ENCODE assay signal across 9 cellular contexts in the genomic region with DNA sequence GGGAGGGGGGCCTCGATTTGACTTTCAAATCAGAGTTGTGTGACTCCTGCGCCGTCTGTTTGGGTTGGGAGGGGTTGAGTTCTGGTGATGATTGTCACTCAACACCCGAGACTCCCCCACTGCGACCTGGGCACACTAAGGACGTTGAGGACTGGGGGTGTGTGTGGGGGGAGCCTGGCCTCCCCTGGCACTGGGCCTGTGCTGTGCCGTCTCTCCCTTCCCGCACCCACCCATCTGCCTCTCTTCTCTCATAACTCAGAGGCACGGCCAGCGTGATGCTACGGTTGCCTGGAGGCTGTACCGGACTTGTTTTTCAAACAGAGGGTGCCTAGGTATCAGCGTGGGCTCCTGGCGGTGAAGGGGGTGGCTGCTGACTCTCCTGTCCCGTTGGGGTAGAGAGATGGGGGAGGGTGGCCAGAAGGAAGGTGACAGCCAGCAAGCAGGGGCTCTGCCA. TPM values are rescaled to one million over a fixed set of nuclear protein-coding genes. Genes with fewer than 3 reads are reported as not detected.
DNase-seq lines count a peak whose midpoint lies in the region; ATAC-seq and TF ChIP-seq lines count a peak whose summit lies in the region.
"Had no signal": no experiment of that assay in that cellular context is flagged by ENCODE, and none has a peak within 500 bp of the region (broad histone marks: within the 10 kb centered on the region; RNA-seq: fewer than 3 reads in every experiment).

No MANE protein-coding gene starts in this region.

- H3K4me1 Mint-ChIP-seq in IgD-negative memory B cell = peaks cover 29 to 32% (median 31%) of the 10 kb centered on the region in 3 donors
- peaks cover 40 to 59% (median 47%) of the 10 kb centered on the region in 3 donors for H3K4me1 Mint-ChIP-seq in naive B cell

- POLR2A ChIA-PET in GM10248 (lab: Yijun Ruan, JAX) = no interaction called here

- peak overlapping the region; percentile 75 to 84 for H3K9ac ChIP-seq in colonic mucosa (ENCODE audit: low read depth in 2 of 2, low read length in 2 of 2)

- H3K27me3 ChIP-seq in colonic mucosa = no peaks in the 10 kb centered on the region
- H3K27me3 ChIP-seq: foreskin keratinocyte had no signal

- no peaks in the 10 kb centered on the region for H3K36me3 ChIP-seq in colonic mucosa

- no peaks in the 10 kb centered on the region for H3K9me3 ChIP-seq in colonic mucosa

- CTCF ChIA-PET in GM10248 (lab: Yijun Ruan, JAX) = interaction anchor here (1.0 to 9.6 kb wide), 4 partner anchors 16 to 256 kb away, joined by 4 to 113 read pairs (median 28); no protein-coding TSS in a partner anchor

- intact Hi-C loops in colonic mucosa (cut with DNase I) = no loop called here

- peak overlapping the region; percentile 77 to 89 (median 87) for H3K4me3 Mint-ChIP-seq in IgD-negative memory B cell
- H3K4me3 Mint-ChIP-seq in naive B cell = peak overlapping the region; percentile 70 to 90 (median 82)

- H3K27ac Mint-ChIP-seq in IgD-negative memory B cell = peak overlapping the region in 2 of 3 donors; percentile 23 to 92
- peak overlapping the region in 3 of 6 donors; percentile 49 to 94 (median 78) for H3K27ac Mint-ChIP-seq in naive B cell

- H3K27me3 Mint-ChIP-seq in IgD-negative memory B cell = peaks cover 7% of the 10 kb centered on the region
- peaks cover 0 to 15% (median 0%) of the 10 kb centered on the region in 3 donors for H3K27me3 Mint-ChIP-seq in naive B cell

- ATAC-seq in naive B cell (ENCODE audit: low read depth in 2 of 2) = no peak
- ATAC-seq in GM21576 (IDR thresholded peaks at IDR 0.05; ENCODE audit: unreplicated experiment) = no peak

- no peak for TF ChIP-seq CTCF in AG09309 (IDR thresholded peaks at IDR 0.05; ENCODE audit: control insufficient read depth, insufficient read depth, low read depth, low read length, missing control alignments)
- TF ChIP-seq CTCF in colonic mucosa (IDR thresholded peaks at IDR 0.05) = no peak
- no peak for TF ChIP-seq CTCF in GM10248 (IDR thresholded peaks at IDR 0.05; ENCODE audit: control extremely low read depth, extremely low read depth, low read depth, missing control alignments)

- H3K4me3 ChIP-seq in AG09309 (ENCODE audit: control insufficient read depth, low read depth, low read length) (peak overlapping the region; percentile 49; the same call in 1 of the 2 replicates), colonic mucosa (peak overlapping the region; percentile 90)

- DNase-seq in AG09309 (ENCODE audit: low read depth) = no peak
- DNase-seq in colonic mucosa = no peak
- no peak for DNase-seq in naive B cell
- DNase-seq in activated CD4-positive, CD25-positive, alpha-beta regulatory T cell treated with anti-CD3 and anti-CD28 coated beads, Interleukin-2, amount 50 U/mL, for 72 hours = no peak
- no peak for DNase-seq in GM10248 (ENCODE audit: extremely low spot score)
- DNase-seq in cerebellum (ENCODE audit: low spot score) = no peak
- DNase-seq: foreskin keratinocyte had no signal

- H3K27ac ChIP-seq in colonic mucosa = no peak overlapping the region

- H3K36me3 Mint-ChIP-seq in IgD-negative memory B cell = no peaks in the 10 kb centered on the region
- H3K36me3 Mint-ChIP-seq in naive B cell = no peaks in the 10 kb centered on the region

- H3K4me1 ChIP-seq in colonic mucosa = no peaks in the 10 kb centered on the region
- H3K4me1 ChIP-seq: foreskin keratinocyte had no signal

- no peaks in the 10 kb centered on the region for H3K9me3 Mint-ChIP-seq in IgD-negative memory B cell
- no peaks in the 10 kb centered on the region for H3K9me3 Mint-ChIP-seq in naive B cell

RNA-seq across cellular contexts. Expression of a gene that starts 56.7 kb away (rescaled TPM):
- polyA plus RNA-seq in IgD-negative memory B cell (7.0 TPM), naive B cell (ENCODE audit: low read depth in 6 of 6) (1 to 10 TPM; 2.4 to 8.8 (median 3.3) TPM)
- total RNA-seq in colonic mucosa (10 to 100 TPM; 23.4 to 70.7 TPM), cerebellum (27.0 TPM)

RNA-seq across cellular contexts. Expression of a gene that starts 57.2 kb away (rescaled TPM):
- polyA plus RNA-seq in IgD-negative memory B cell (118 TPM), naive B cell (ENCODE audit: low read depth in 6 of 6) (100 to 1,000 TPM in 1 of 6 donors, 10 to 100 TPM in 5; 50.4 to 118 (median 89.6) TPM)
- total RNA-seq in colonic mucosa (100 to 1,000 TPM in 1 of 2 donors, 10 to 100 TPM in 1; 80.3 to 110 TPM), cerebellum (48.1 TPM)
